2 cellular contexts compared by ENCODE assay signal in the genomic region with DNA sequence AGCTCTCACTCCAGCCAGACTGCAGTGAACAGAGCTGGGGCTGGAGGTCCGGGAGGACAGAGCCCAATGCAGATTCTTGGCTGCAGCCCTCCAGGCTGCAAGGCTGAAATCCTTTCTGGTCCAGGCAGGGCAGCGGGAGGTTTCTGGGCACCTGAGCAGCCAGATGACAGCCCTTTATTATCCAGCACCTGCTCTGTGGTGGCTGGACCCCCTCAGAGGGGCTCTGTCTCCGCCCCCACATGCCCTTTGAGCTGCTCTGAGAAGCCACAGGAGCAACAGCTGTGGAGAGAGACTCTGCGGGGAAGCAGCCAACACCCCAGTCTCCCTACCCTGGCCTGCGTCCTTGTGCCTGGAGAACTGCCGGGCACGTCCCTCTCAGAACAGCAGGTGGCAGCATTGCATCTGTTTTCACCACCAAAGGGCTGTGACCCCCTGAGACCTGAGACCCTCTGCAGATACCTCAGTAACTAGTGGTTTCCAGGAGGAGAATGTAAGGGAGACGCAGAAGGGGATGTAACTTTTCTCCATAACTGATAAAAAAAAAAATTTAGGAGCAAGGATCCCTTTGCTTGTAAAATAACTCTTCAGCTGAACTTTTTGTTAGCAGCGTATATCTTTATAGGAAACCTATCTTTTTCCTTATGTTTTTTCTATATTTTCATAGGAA.
TF ChIP-seq lines count a peak whose summit lies in the region.

No MANE protein-coding gene starts in this region.

TF ChIP-seq in HCT116, 20 proteins besides CTCF, POLR2A, EP300 and RAD21:
- TF ChIP-seq, protein P1, sequence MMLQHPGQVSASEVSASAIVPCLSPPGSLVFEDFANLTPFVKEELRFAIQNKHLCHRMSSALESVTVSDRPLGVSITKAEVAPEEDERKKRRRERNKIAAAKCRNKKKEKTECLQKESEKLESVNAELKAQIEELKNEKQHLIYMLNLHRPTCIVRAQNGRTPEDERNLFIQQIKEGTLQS (IDR thresholded peaks at IDR 0.05) = no peak
- TF ChIP-seq ZNF274 (IDR thresholded peaks at IDR 0.05; ENCODE audit: low read depth, low read length) (no peak), ZFX (IDR thresholded peaks at IDR 0.05) (no peak), CEBPB (IDR thresholded peaks at IDR 0.05; ENCODE audit: low read depth) (no peak), SRF (IDR thresholded peaks at IDR 0.05; ENCODE audit: low read depth) (no peak), ELF1 (IDR thresholded peaks at IDR 0.05; ENCODE audit: borderline replicate concordance, low read depth) (no peak), EZH2 (IDR thresholded peaks at IDR 0.05) (no peak), EGR1 (IDR thresholded peaks at IDR 0.05; ENCODE audit: low read depth) (no peak), CBX3 (IDR thresholded peaks at IDR 0.05; ENCODE audit: low read depth) (no peak), JUND (IDR thresholded peaks at IDR 0.05) (no peak), YY1 (IDR thresholded peaks at IDR 0.05; ENCODE audit: extremely low read depth, insufficient replicate concordance, low read depth, low read length) (no peak), SIN3A (IDR thresholded peaks at IDR 0.05; ENCODE audit: low read depth) (no peak), FOSL1 (IDR thresholded peaks at IDR 0.05; ENCODE audit: low read depth) (no peak)
- TF ChIP-seq, protein P2, sequence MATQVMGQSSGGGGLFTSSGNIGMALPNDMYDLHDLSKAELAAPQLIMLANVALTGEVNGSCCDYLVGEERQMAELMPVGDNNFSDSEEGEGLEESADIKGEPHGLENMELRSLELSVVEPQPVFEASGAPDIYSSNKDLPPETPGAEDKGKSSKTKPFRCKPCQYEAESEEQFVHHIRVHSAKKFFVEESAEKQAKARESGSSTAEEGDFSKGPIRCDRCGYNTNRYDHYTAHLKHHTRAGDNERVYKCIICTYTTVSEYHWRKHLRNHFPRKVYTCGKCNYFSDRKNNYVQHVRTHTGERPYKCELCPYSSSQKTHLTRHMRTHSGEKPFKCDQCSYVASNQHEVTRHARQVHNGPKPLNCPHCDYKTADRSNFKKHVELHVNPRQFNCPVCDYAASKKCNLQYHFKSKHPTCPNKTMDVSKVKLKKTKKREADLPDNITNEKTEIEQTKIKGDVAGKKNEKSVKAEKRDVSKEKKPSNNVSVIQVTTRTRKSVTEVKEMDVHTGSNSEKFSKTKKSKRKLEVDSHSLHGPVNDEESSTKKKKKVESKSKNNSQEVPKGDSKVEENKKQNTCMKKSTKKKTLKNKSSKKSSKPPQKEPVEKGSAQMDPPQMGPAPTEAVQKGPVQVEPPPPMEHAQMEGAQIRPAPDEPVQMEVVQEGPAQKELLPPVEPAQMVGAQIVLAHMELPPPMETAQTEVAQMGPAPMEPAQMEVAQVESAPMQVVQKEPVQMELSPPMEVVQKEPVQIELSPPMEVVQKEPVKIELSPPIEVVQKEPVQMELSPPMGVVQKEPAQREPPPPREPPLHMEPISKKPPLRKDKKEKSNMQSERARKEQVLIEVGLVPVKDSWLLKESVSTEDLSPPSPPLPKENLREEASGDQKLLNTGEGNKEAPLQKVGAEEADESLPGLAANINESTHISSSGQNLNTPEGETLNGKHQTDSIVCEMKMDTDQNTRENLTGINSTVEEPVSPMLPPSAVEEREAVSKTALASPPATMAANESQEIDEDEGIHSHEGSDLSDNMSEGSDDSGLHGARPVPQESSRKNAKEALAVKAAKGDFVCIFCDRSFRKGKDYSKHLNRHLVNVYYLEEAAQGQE (IDR thresholded peaks at IDR 0.05; ENCODE audit: low read depth) = no peak

TF ChIP-seq in endothelial cell of umbilical vein, 7 proteins besides CTCF, POLR2A, EP300 and RAD21:
- no peak for TF ChIP-seq GATA2 (IDR thresholded peaks at IDR 0.05; ENCODE audit: insufficient read depth, insufficient read length, low read depth, low read length)
- TF ChIP-seq FOS (IDR thresholded peaks at IDR 0.05; ENCODE audit: borderline replicate concordance, insufficient read depth, low read length) = no peak
- TF ChIP-seq MYC (IDR thresholded peaks at IDR 0.05; ENCODE audit: low read depth, low read length) = no peak
- no peak for TF ChIP-seq JUN (IDR thresholded peaks at IDR 0.05; ENCODE audit: borderline replicate concordance, insufficient read depth, insufficient read length, low read depth)
- no peak for TF ChIP-seq EZH2 (IDR thresholded peaks at IDR 0.05; ENCODE audit: borderline replicate concordance, low read depth, low read length, severe bottlenecking)
- no peak for TF ChIP-seq POLR2AphosphoS5 (IDR thresholded peaks at IDR 0.05; ENCODE audit: insufficient read depth, low read depth, low read length)
